ENCODE assay signal across 28 cellular contexts in the genomic region with DNA sequence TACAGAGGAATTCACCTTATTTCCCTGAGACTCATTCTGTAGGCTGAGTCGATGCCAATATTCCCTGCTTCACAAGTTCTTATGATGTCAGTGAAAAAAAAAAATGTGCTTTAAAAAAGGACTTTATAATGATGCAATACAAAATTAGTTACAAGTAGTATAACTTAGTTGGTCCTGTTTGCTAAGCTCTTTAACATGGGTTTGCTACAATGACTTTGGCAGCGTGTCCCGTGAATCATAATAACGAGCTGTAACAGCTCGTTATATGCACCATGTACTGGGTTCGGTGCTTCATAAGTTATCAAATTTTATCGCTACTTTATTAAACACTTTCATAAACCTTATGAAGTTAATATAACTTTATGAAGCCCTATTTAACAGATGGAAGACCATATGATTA.
"Had no signal": no experiment of that assay in that cellular context is flagged by ENCODE, and none has a peak within 500 bp of the region (broad histone marks: within the 10 kb centered on the region; RNA-seq: fewer than 3 reads in every experiment).

No MANE protein-coding gene starts in this region.

- H3K9me3 ChIP-seq: neutrophil, pancreas, suprapubic skin, testis, tibial artery, transverse colon had no signal

- H3K4me1 ChIP-seq: pancreas, psoas muscle, spleen, suprapubic skin, testis, tibial artery, transverse colon had no signal

- H3K4me3 ChIP-seq: pancreas, psoas muscle, skin epidermis, smooth muscle cell, spleen, suprapubic skin, testis, tibial artery, transverse colon had no signal

- H3K4me2 ChIP-seq: smooth muscle cell had no signal

- DNase-seq: naive B cell; naive thymus-derived CD8-positive, alpha-beta T cell; nephron progenitor cell; nucleus accumbens; pancreas; posterior cingulate gyrus; psoas muscle; right cardiac atrium; spleen; stimulated activated CD4-positive, alpha-beta T cell treated with anti-CD3 and anti-CD28 coated beads, Interleukin-12 subunit alpha, Interleukin-12 subunit beta, amount 100 ng/mL, for 4 hours; stimulated activated CD4-positive, alpha-beta T cell treated with anti-CD3 and anti-CD28 coated beads, Interleukin-1b, Interleukin-23, amount 100 ng/mL, for 48 hours; stimulated activated CD4-positive, alpha-beta T cell treated with anti-CD3 and anti-CD28 coated beads, Interleukin-4, amount 100 ng/mL, for 1 hour; stimulated activated CD4-positive, alpha-beta T cell treated with anti-CD3 and anti-CD28 coated beads, Interleukin-4, amount 100 ng/mL, for 4 hours; stimulated activated CD8-positive, alpha-beta memory T cell treated with anti-CD3 and anti-CD28 coated beads, Interleukin-4, amount 100 ng/mL, for 48 hours; stimulated activated naive CD4-positive, alpha-beta T cell; stimulated activated naive CD8-positive, alpha-beta T cell treated with anti-CD3 and anti-CD28 coated beads, Interleukin-15, amount 100 ng/mL, for 72 hours; stimulated activated naive CD8-positive, alpha-beta T cell treated with anti-CD3 and anti-CD28 coated beads, Interleukin-15, Interleukin-2, amounts not matched to agents 100 U/mL and 50 U/mL, for 24 hours; substantia nigra; testis; tibial artery; transverse colon had no signal

- H3K27ac ChIP-seq: neutrophil, pancreas, psoas muscle, skin epidermis, spleen, suprapubic skin, testis, tibial artery, transverse colon had no signal

- H3K36me3 ChIP-seq: neutrophil, pancreas, spleen, suprapubic skin, tibial artery, transverse colon had no signal

- ATAC-seq: naive thymus-derived CD8-positive, alpha-beta T cell; natural killer cell treated with Interleukin-12 subunit alpha and Interleukin-12 subunit beta and Interleukin-15 and Interleukin-18, amount 100 ng/mL, for 72 hours; pancreas; psoas muscle; right cardiac atrium; sciatic nerve; stimulated activated memory B cell treated with anti-CD40 and anti-IgM and Interleukin-4, amounts not matched to agents 10 μg/mL and 1 μg/mL and 100 μg/mL, for 72 hours; stimulated activated naive CD8-positive, alpha-beta T cell treated with anti-CD3 and anti-CD28 coated beads, Interleukin-15, amount 100 ng/mL, for 72 hours; stimulated activated naive CD8-positive, alpha-beta T cell treated with anti-CD3 and anti-CD28 coated beads, Interleukin-15, Interleukin-2, amounts not matched to agents 100 U/mL and 50 U/mL, for 24 hours had no signal

- H3K27me3 ChIP-seq: neutrophil, pancreas, spleen, suprapubic skin, testis, tibial artery, transverse colon had no signal
